33 cellular contexts compared by ENCODE assay signal in the genomic region with DNA sequence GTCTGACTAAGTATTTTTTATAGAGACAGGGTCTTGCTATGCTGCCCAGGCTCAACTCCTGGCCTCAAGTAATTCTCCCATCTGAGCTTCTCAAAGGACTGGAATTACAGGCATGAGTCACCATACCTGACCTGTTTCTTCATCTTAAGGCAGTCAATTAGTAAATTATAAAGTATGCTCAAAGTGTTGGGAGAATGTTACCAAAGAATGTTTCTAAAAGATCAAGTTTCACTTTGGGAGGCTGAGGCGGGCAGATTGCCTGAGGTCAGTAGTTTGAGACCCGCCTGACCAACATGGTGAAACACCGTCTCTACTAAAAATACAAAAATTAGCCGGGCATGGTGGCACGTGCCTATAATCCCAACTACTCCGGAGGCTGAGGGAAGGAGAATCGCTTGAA.
"Had no signal": no experiment of that assay in that cellular context is flagged by ENCODE, and none has a peak within 500 bp of the region (broad histone marks: within the 10 kb centered on the region; RNA-seq: fewer than 3 reads in every experiment).

No MANE protein-coding gene starts in this region.

- H3K4me1 ChIP-seq: SJCRH30 had no signal

- H3K27me3 Mint-ChIP-seq: activated CD4-positive, alpha-beta memory T cell treated with anti-CD3 and anti-CD28 coated beads, Interleukin-2, amount 10 ng/mL, durations not matched to agents 7 days and 5 days; activated CD8-positive, alpha-beta memory T cell treated with anti-CD3 and anti-CD28 coated beads, Interleukin-2, amount 10 ng/mL, durations not matched to agents 7 days and 5 days; activated naive CD8-positive, alpha-beta T cell treated with anti-CD3 and anti-CD28 coated beads for 36 hours; activated T-helper 17 cell treated with anti-CD3 and anti-CD28 coated beads, Interleukin-2, amount 50 U/mL, for 72 hours had no signal

- H3K9me3 ChIP-seq: SJCRH30 had no signal

- FAIRE-seq: TTC549 had no signal

- DNase-seq: activated CD4-positive, alpha-beta memory T cell treated with anti-CD3 and anti-CD28 coated beads, Interleukin-2, amount 10 ng/mL, durations not matched to agents 7 days and 5 days; activated CD4-positive, alpha-beta T cell treated with anti-CD3 and anti-CD28 coated beads for 4 hours; activated CD8-positive, alpha-beta memory T cell treated with anti-CD3 and anti-CD28 coated beads for 24 hours; activated CD8-positive, alpha-beta memory T cell treated with anti-CD3 and anti-CD28 coated beads, Interleukin-2, amount 10 ng/mL, durations not matched to agents 7 days and 5 days; activated CD8-positive, alpha-beta memory T cell treated with anti-CD3 and anti-CD28 coated beads, Interleukin-2, amount 50 U/mL, for 48 hours; activated effector memory CD4-positive, alpha-beta T cell treated with anti-CD3 and anti-CD28 coated beads, Interleukin-2, amount 50 U/mL, for 16 hours; activated naive CD4-positive, alpha-beta T cell; activated naive CD4-positive, alpha-beta T cell treated with anti-CD3 and anti-CD28 coated beads, Interleukin-2, amount 50 U/mL, for 16 hours; activated naive CD8-positive, alpha-beta T cell treated with anti-CD3 and anti-CD28 coated beads for 36 hours; activated T-cell treated with anti-CD3 and anti-CD28 coated beads, Interleukin-2, amount 50 U/mL, for 72 hours; amniotic stem cell; aorta; brain microvascular endothelial cell; Kasumi-1; KG1; MG63; NCI-H1048; NCI-H1105 treated with DMSO at 0.1 percent for 48 hours; NCI-H1436; NCI-H1694; NCI-H1930; NCI-H2081 treated with DMSO at 0.1 percent for 48 hours; NCI-H226; NCI-H446 treated with DMSO at 0.1 percent for 48 hours; NCI-H524; SHP77; SJCRH30 had no signal

- H3K4me3 ChIP-seq: MG63, SJCRH30, SK-N-MC had no signal

- H3K27ac Mint-ChIP-seq: activated CD4-positive, alpha-beta memory T cell treated with anti-CD3 and anti-CD28 coated beads, Interleukin-2, amount 10 ng/mL, durations not matched to agents 7 days and 5 days; activated CD8-positive, alpha-beta memory T cell treated with anti-CD3 and anti-CD28 coated beads, Interleukin-2, amount 10 ng/mL, durations not matched to agents 7 days and 5 days; activated naive CD8-positive, alpha-beta T cell treated with anti-CD3 and anti-CD28 coated beads for 36 hours; activated T-cell treated with anti-CD3 and anti-CD28 coated beads, Interleukin-2, amount 50 U/mL, for 72 hours; activated T-helper 17 cell treated with anti-CD3 and anti-CD28 coated beads, Interleukin-2, amount 50 U/mL, for 72 hours; T-helper 2 cell treated with Interferon-gamma antibody and Interleukin-4, amounts not matched to agents 5 μg/mL and 100 μg/mL, for 36 hours had no signal

- H3K4me3 Mint-ChIP-seq: activated CD4-positive, alpha-beta memory T cell treated with anti-CD3 and anti-CD28 coated beads, Interleukin-2, amount 10 ng/mL, durations not matched to agents 7 days and 5 days; activated CD8-positive, alpha-beta memory T cell treated with anti-CD3 and anti-CD28 coated beads, Interleukin-2, amount 10 ng/mL, durations not matched to agents 7 days and 5 days; activated naive CD8-positive, alpha-beta T cell treated with anti-CD3 and anti-CD28 coated beads for 36 hours; activated T-cell treated with anti-CD3 and anti-CD28 coated beads, Interleukin-2, amount 50 U/mL, for 72 hours; activated T-helper 17 cell treated with anti-CD3 and anti-CD28 coated beads, Interleukin-2, amount 50 U/mL, for 72 hours; T-helper 2 cell treated with Interferon-gamma antibody and Interleukin-4, amounts not matched to agents 5 μg/mL and 100 μg/mL, for 36 hours had no signal

- ATAC-seq: activated CD4-positive, CD25-positive, alpha-beta regulatory T cell treated with anti-CD3 and anti-CD28 coated beads, Interleukin-2, amount 50 U/mL, for 24 hours; activated CD8-positive, alpha-beta memory T cell treated with anti-CD3 and anti-CD28 coated beads, Interleukin-2, amount 10 ng/mL, durations not matched to agents 7 days and 5 days; activated T-cell treated with anti-CD3 and anti-CD28 coated beads, Interleukin-2, amount 50 U/mL, for 72 hours; activated T-helper 17 cell treated with anti-CD3 and anti-CD28 coated beads, Interleukin-2, amount 50 U/mL, for 72 hours; Panc1 had no signal

- H3K27ac ChIP-seq: brain microvascular endothelial cell, SJCRH30, SK-N-MC had no signal

- H3K27me3 ChIP-seq: brain microvascular endothelial cell, MG63, SJCRH30 had no signal

- H3K36me3 ChIP-seq: brain microvascular endothelial cell, MG63, SJCRH30 had no signal
